1 cellular context compared by ENCODE assay signal in the genomic region with DNA sequence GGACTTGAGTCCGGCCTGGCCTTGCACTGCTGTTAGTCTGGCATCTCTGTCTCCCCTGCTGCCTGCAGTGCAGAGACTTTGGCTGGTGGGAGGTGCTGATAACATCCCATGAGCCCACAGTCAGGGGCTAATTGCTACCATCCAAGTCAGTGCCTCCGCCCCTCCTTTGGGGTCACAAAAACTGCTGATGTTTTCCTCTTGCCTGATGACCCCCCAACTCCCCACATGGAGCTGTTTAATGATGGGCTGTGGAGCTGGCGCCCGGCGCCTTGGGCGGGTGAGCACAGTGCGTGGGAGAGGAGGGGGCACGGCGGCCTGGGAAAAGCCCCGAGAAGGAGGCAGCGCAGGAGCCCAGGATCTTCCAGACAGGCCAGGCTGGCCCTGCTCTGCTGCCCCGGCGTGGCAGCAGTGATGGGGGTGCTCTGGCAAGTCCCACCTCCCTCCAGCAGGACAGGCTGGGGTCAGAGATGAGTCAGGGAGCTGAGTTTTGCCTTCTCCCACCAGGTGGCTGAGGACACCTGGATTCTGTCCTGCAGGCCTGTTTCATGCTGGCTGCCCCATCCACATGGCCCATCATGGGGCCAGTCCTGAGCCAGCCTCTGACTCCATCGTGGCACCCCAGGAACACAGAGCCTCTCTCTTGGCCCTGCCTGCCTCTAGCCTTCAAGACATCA.
TF ChIP-seq lines count a peak whose summit lies in the region.

No MANE protein-coding gene starts in this region.

TF ChIP-seq in SK-N-SH, 30 proteins besides CTCF, POLR2A, EP300 and RAD21 (continued from another document):
- TF ChIP-seq, protein P1, sequence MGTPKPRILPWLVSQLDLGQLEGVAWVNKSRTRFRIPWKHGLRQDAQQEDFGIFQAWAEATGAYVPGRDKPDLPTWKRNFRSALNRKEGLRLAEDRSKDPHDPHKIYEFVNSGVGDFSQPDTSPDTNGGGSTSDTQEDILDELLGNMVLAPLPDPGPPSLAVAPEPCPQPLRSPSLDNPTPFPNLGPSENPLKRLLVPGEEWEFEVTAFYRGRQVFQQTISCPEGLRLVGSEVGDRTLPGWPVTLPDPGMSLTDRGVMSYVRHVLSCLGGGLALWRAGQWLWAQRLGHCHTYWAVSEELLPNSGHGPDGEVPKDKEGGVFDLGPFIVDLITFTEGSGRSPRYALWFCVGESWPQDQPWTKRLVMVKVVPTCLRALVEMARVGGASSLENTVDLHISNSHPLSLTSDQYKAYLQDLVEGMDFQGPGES (IDR thresholded peaks at IDR 0.05; ENCODE audit: low read depth, low read length), result no peak
- no peak for TF ChIP-seq TAF1 (IDR thresholded peaks at IDR 0.05; ENCODE audit: borderline replicate concordance, low read depth, low read length)
- peak; percentile 53; the same call in 1 of the 2 replicates for TF ChIP-seq FOXJ3 (CRISPR knock-in tag; IDR thresholded peaks at IDR 0.05)
- TF ChIP-seq TCF12 (IDR thresholded peaks at IDR 0.05), result no peak
- no peak for TF ChIP-seq FOSL2 (IDR thresholded peaks at IDR 0.05; ENCODE audit: borderline replicate concordance, low read depth)
- no peak for TF ChIP-seq FOXM1 (IDR thresholded peaks at IDR 0.05; ENCODE audit: low read depth)
- no peak for TF ChIP-seq NFIC (IDR thresholded peaks at IDR 0.05; ENCODE audit: borderline replicate concordance)
- TF ChIP-seq, protein P2, sequence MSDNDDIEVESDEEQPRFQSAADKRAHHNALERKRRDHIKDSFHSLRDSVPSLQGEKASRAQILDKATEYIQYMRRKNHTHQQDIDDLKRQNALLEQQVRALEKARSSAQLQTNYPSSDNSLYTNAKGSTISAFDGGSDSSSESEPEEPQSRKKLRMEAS (IDR thresholded peaks at IDR 0.05; ENCODE audit: low read depth), result no peak
- peak; percentile 24; the same call in 1 of the 2 replicates for TF ChIP-seq MXI1 (IDR thresholded peaks at IDR 0.05; ENCODE audit: low read depth, low read length)
- TF ChIP-seq JUND (IDR thresholded peaks at IDR 0.05), result no peak
